17 cellular contexts compared by ENCODE assay signal in genomic region chr5:138649316-138649720, GRCh38.
DNase-seq lines count a peak whose midpoint lies in the region; ATAC-seq and TF ChIP-seq lines count a peak whose summit lies in the region.
"Had no signal": no experiment of that assay in that cellular context is flagged by ENCODE, and none has a peak within 500 bp of the region (broad histone marks: within the 10 kb centered on the region; RNA-seq: fewer than 3 reads in every experiment).

No MANE protein-coding gene starts in this region.

- DNase-seq in cardiac septum (ENCODE audit: low spot score) = peak; percentile 53
- DNase-seq in Right ventricle myocardium inferior (ENCODE audit: missing footprints) = no peak
- DNase-seq in NCI-H526 treated with DMSO at 0.1 percent for 48 hours (lab: John Stamatoyannopoulos, UW) = peak; percentile 64
- no peak for DNase-seq in OCI-M2 (lab: John Stamatoyannopoulos, UW; ENCODE audit: unreplicated experiment)
- DNase-seq in AG08395 (ENCODE audit: low spot score) = no peak
- no peak for DNase-seq in CD4-positive, alpha-beta T cell
- no peak for DNase-seq in posterior vena cava (ENCODE audit: low spot score)
- DNase-seq: activated gamma-delta T cell, aorta, COR-L47, KG1, NCI-H1417 had no signal

- H3K9me3 Mint-ChIP-seq in CD4-positive, alpha-beta T cell = no peaks in the 10 kb centered on the region

- no peaks in the 10 kb centered on the region for H3K36me3 Mint-ChIP-seq in CD4-positive, alpha-beta T cell (ENCODE audit: low read depth)

- peaks cover 95% of the 10 kb centered on the region for H3K27me3 Mint-ChIP-seq in CD4-positive, alpha-beta T cell

- no peak overlapping the region for H3K27ac ChIP-seq in CD4-positive, alpha-beta T cell (ENCODE audit: low read depth, low read length)
- H3K27ac ChIP-seq: A549, prostate gland had no signal

- no peak overlapping the region for H3K27ac Mint-ChIP-seq in CD4-positive, alpha-beta T cell

- no peaks in the 10 kb centered on the region for H3K27me3 ChIP-seq in iPS-15b (ENCODE audit: control insufficient read depth, insufficient read depth, low read length)
- peaks cover 95% of the 10 kb centered on the region for H3K27me3 ChIP-seq in CD4-positive, alpha-beta T cell (ENCODE audit: control insufficient read depth, insufficient read depth, low read length)

- ATAC-seq in Right ventricle myocardium inferior = no peak
- ATAC-seq in CD4-positive, alpha-beta T cell (ENCODE audit: poor library complexity) = no peak
- ATAC-seq: A549, esophagus mucosa, Panc1 had no signal

- peaks cover 16% of the 10 kb centered on the region for H3K4me1 ChIP-seq in iPS-15b (ENCODE audit: control insufficient read depth, insufficient read depth, low read length)
- H3K4me1 ChIP-seq: A549, prostate gland had no signal

- H3K4me1 Mint-ChIP-seq in CD4-positive, alpha-beta T cell (ENCODE audit: low read depth) = peaks cover 14% of the 10 kb centered on the region

- H3K36me3 ChIP-seq in iPS-15b (ENCODE audit: control insufficient read depth, insufficient read depth, low read length) = no peaks in the 10 kb centered on the region
- H3K36me3 ChIP-seq: prostate gland had no signal

- H3K9me3 ChIP-seq in iPS-15b (ENCODE audit: control insufficient read depth, insufficient read depth, low read length) = no peaks in the 10 kb centered on the region
- no peaks in the 10 kb centered on the region for H3K9me3 ChIP-seq in CD4-positive, alpha-beta T cell (ENCODE audit: control insufficient read depth, low read length)
- H3K9me3 ChIP-seq: A549, prostate gland had no signal

- POLR2A ChIA-PET in CD4-positive, alpha-beta T cell (lab: Charles Lee) = no interaction called here

- peak overlapping the region; percentile 1 for H3K4me3 ChIP-seq in iPS-15b (ENCODE audit: low read depth, low read length)
- H3K4me3 ChIP-seq: A549, prostate gland had no signal

- H3K9ac ChIP-seq in iPS-15b (ENCODE audit: low read depth, low read length) = no peak overlapping the region

- no peak overlapping the region for H3K4me3 Mint-ChIP-seq in CD4-positive, alpha-beta T cell

- no peak for TF ChIP-seq CTCF in CD4-positive, alpha-beta T cell (IDR thresholded peaks at IDR 0.05)

- intact Hi-C loops in cardiac septum (cut with DNase I) = loop anchor here (5.0 kb wide), 1 partner anchor 283 kb away; no protein-coding TSS in a partner anchor
- intact Hi-C loops in Right ventricle myocardium inferior (cut with DNase I) = loop anchor here (10.0 kb wide), 1 partner anchor 175 kb away; no protein-coding TSS in a partner anchor
- intact Hi-C loops in CD4-positive, alpha-beta T cell (cut with DNase I, micrococcal nuclease) = no loop called here
- intact Hi-C loops in posterior vena cava (cut with DNase I) = loop anchor here in 1 of 2 donors (10.0 kb wide), 1 partner anchor 615 kb away; no protein-coding TSS in a partner anchor

- CTCF ChIA-PET in CD4-positive, alpha-beta T cell (lab: Charles Lee) = no interaction called here

Comparison
In these comparisons a context has a peak if more than half of its experiments do, and no peak if none do; other contexts are left out.
1. DNase-seq: peak in cardiac septum (single experiment) and NCI-H526 treated with DMSO at 0.1 percent for 48 hours (single experiment); none in Right ventricle myocardium inferior (single experiment), OCI-M2 (single experiment), AG08395 (single experiment), CD4-positive, alpha-beta T cell (0 of 10) and posterior vena cava (single experiment).
2. intact Hi-C loops: an anchor here in cardiac septum (5.0 kb wide) and Right ventricle myocardium inferior (10.0 kb wide); none called in CD4-positive, alpha-beta T cell.